ENCODE assay signal across 23 cellular contexts in the genomic region with DNA sequence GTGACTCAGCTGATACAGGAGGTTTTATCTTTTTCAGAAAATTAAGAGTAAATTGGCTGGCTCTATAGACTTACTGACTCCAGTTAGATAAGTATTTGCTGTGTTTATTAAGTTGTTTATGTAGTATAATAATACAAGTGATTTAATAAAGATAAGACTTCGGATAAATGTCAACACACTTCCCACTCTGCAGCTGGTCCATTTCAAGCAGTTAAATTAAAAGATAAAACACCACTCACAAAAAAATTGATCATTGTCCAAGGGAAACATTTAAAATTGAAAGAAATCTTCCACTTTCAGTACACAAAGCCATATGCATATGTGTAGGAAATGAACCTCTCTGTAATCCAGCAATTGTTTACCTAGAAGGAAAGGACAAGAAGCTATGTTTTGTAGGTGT.
"Had no signal": no experiment of that assay in that cellular context is flagged by ENCODE, and none has a peak within 500 bp of the region (broad histone marks: within the 10 kb centered on the region; RNA-seq: fewer than 3 reads in every experiment).

No MANE protein-coding gene starts in this region.

- ATAC-seq: activated CD4-positive, alpha-beta T cell treated with anti-CD3 and anti-CD28 coated beads for 36 hours; activated T-cell treated with anti-CD3 and anti-CD28 coated beads, Interleukin-2, amount 50 U/mL, for 4 hours; effector memory CD8-positive, alpha-beta T cell; gastroesophageal sphincter; natural killer cell treated with Interleukin-12 subunit alpha and Interleukin-12 subunit beta and Interleukin-15 and Interleukin-18, amount 100 ng/mL, for 72 hours; psoas muscle; stimulated activated naive CD8-positive, alpha-beta T cell treated with anti-CD3 and anti-CD28 coated beads, Interleukin-15, Interleukin-2, amounts not matched to agents 100 U/mL and 50 U/mL, for 24 hours; upper lobe of right lung had no signal

- H3K4me1 Mint-ChIP-seq: activated CD4-positive, alpha-beta T cell treated with anti-CD3 and anti-CD28 coated beads for 36 hours; memory B cell had no signal

- DNase-seq: activated CD4-positive, alpha-beta T cell treated with anti-CD3 and anti-CD28 coated beads for 36 hours; activated CD4-positive, alpha-beta T cell treated with anti-CD3 and anti-CD28 coated beads, Interleukin-2, amount 50 U/mL, for 4 hours; activated CD8-positive, alpha-beta memory T cell treated with anti-CD3 and anti-CD28 coated beads for 24 hours; activated CD8-positive, alpha-beta memory T cell treated with anti-CD3 and anti-CD28 coated beads, Interleukin-2, amount 50 U/mL, for 4 hours; activated naive CD4-positive, alpha-beta T cell; activated T-cell treated with anti-CD3 and anti-CD28 coated beads, Interleukin-2, amount 50 U/mL, for 4 hours; central memory CD4-positive, alpha-beta T cell; effector memory CD8-positive, alpha-beta T cell; head of caudate nucleus; hypothalamus; ovary; psoas muscle; stimulated activated CD4-positive, alpha-beta T cell treated with anti-CD3 and anti-CD28 coated beads, Interleukin-4, amount 100 ng/mL, for 24 hours; stimulated activated naive CD8-positive, alpha-beta T cell treated with anti-CD3 and anti-CD28 coated beads, Interleukin-15, Interleukin-2, amounts not matched to agents 100 U/mL and 50 U/mL, for 24 hours; substantia nigra; T-helper 9 cell; thyroid gland; upper lobe of right lung had no signal

- H3K27ac Mint-ChIP-seq: activated CD4-positive, alpha-beta T cell treated with anti-CD3 and anti-CD28 coated beads for 36 hours; activated naive CD8-positive, alpha-beta T cell; activated T-helper 2 cell treated with anti-CD3 and anti-CD28 coated beads, Interferon-gamma antibody, Interleukin-2, Interleukin-4, amounts not matched to agents 10 μg/mL and 5 μg/mL and 100 μg/mL, durations not matched to agents 14 hours and 24 hours and 36 hours; effector memory CD8-positive, alpha-beta T cell; memory B cell; natural killer cell treated with Interleukin-12 subunit alpha and Interleukin-12 subunit beta and Interleukin-15 and Interleukin-18, amount 100 ng/mL, for 72 hours had no signal

- H3K4me3 Mint-ChIP-seq: activated CD4-positive, alpha-beta T cell treated with anti-CD3 and anti-CD28 coated beads for 36 hours; activated naive CD8-positive, alpha-beta T cell; activated T-cell treated with anti-CD3 and anti-CD28 coated beads, Interleukin-2, amount 50 U/mL, for 4 hours; effector memory CD8-positive, alpha-beta T cell; memory B cell; natural killer cell treated with Interleukin-12 subunit alpha and Interleukin-12 subunit beta and Interleukin-15 and Interleukin-18, amount 100 ng/mL, for 72 hours had no signal

- H3K27me3 Mint-ChIP-seq: activated CD4-positive, alpha-beta T cell treated with anti-CD3 and anti-CD28 coated beads for 36 hours; effector memory CD8-positive, alpha-beta T cell; memory B cell; natural killer cell treated with Interleukin-12 subunit alpha and Interleukin-12 subunit beta and Interleukin-15 and Interleukin-18, amount 100 ng/mL, for 72 hours had no signal

- H3K36me3 Mint-ChIP-seq: activated naive CD8-positive, alpha-beta T cell; memory B cell; natural killer cell treated with Interleukin-12 subunit alpha and Interleukin-12 subunit beta and Interleukin-15 and Interleukin-18, amount 100 ng/mL, for 72 hours had no signal
